Comparison of ENCODE assay signal across 14 cellular contexts in the genomic region with DNA sequence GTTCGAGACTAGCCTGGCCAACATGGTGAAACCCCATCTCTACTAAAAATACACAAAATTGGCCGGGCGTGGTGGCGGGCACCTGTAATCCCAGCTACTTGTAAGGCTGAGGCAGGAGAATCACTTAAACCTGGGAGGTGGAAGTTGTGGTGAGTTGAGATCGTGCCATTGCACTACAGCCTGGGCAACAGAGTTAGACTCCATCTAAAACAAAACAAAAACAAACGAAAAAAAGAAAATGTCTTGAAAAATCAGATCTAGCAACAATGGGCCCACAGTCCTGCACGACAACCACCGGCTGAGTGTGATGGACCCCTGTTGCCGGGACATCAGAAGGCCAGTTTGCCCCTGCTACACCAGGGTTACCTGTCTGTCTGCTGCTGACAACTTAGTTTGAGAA. TPM values are rescaled to one million over a fixed set of nuclear protein-coding genes. Genes with fewer than 3 reads are reported as not detected.
DNase-seq lines count a peak whose midpoint lies in the region; ATAC-seq, FAIRE-seq and TF ChIP-seq lines count a peak whose summit lies in the region.
"Had no signal": no experiment of that assay in that cellular context is flagged by ENCODE, and none has a peak within 500 bp of the region (broad histone marks: within the 10 kb centered on the region; RNA-seq: fewer than 3 reads in every experiment).

No MANE protein-coding gene starts in this region.

- H3K18ac ChIP-seq in H9 (ENCODE audit: insufficient read length, low read depth, low read length) (no peak overlapping the region), H1 (ENCODE audit: extremely low read depth, low read length) (no peak overlapping the region)

- H3K56ac ChIP-seq in H9 (ENCODE audit: insufficient read length, low read depth, low read length) = no peak overlapping the region
- H3K56ac ChIP-seq in H1 (replicated peaks; ENCODE audit: insufficient read length, low read depth, low read length) = no peak overlapping the region

- peaks cover 3% of the 10 kb centered on the region for H3K23me2 ChIP-seq in H9 (ENCODE audit: insufficient read length, low read depth, low read length, poor library complexity, severe bottlenecking)
- peaks cover 2% of the 10 kb centered on the region for H3K23me2 ChIP-seq in H1 (ENCODE audit: low read depth, low read length)

- H3K9ac ChIP-seq in H9 (ENCODE audit: extremely low read depth, insufficient read length, low read length) (no peak overlapping the region), H1 (replicated peaks in 1 of 4; ENCODE audit: extremely low read depth in 1 of 4, low read depth in 3 of 4, low read length in 3 of 4) (no peak overlapping the region)

- H3K79me2 ChIP-seq in H9 (ENCODE audit: insufficient read depth, low read length) = peaks cover under 1% of the 10 kb centered on the region; the same call in 1 of the 2 replicates
- H3K79me2 ChIP-seq in H1 (ENCODE audit: control insufficient read depth in 1 of 2, insufficient read depth in 2 of 2, low read length in 2 of 2) = peaks cover 0 to 13% of the 10 kb centered on the region in 2 experiments; a peak in 2 of 4 replicates

- H4K8ac ChIP-seq in H9 (replicated peaks; ENCODE audit: insufficient read length, low read depth, low read length) (no peak overlapping the region), H1 (ENCODE audit: extremely low read depth, insufficient read depth, low read length) (no peak overlapping the region)

- no peaks in the 10 kb centered on the region for H3K27me3 Mint-ChIP-seq in CD4-positive, alpha-beta T cell
- no peaks in the 10 kb centered on the region for H3K27me3 Mint-ChIP-seq in H9 (ENCODE audit: low read depth)
- H3K27me3 Mint-ChIP-seq in stimulated activated memory B cell treated with anti-CD40 and anti-IgM and Interleukin-4, amounts not matched to agents 10 μg/mL and 1 μg/mL and 100 μg/mL, for 72 hours = no peaks in the 10 kb centered on the region
- H3K27me3 Mint-ChIP-seq: B cell; CD4-positive, alpha-beta memory T cell had no signal

- H3K9me3 Mint-ChIP-seq in CD4-positive, alpha-beta T cell = no peaks in the 10 kb centered on the region
- peaks cover 7 to 10% of the 10 kb centered on the region in 2 experiments for H3K9me3 Mint-ChIP-seq in H9
- no peaks in the 10 kb centered on the region for H3K9me3 Mint-ChIP-seq in stimulated activated memory B cell treated with anti-CD40 and anti-IgM and Interleukin-4, amounts not matched to agents 10 μg/mL and 1 μg/mL and 100 μg/mL, for 72 hours
- H3K9me3 Mint-ChIP-seq: CD4-positive, alpha-beta memory T cell had no signal

- H3K4me3 Mint-ChIP-seq in CD4-positive, alpha-beta T cell = peak overlapping the region; percentile 52
- H3K4me3 Mint-ChIP-seq in H9 = 0 out of 5 replicates have a peak overlapping the region, but pooled peaks of 1 of the 2 experiments have one; percentile 28
- no peak overlapping the region for H3K4me3 Mint-ChIP-seq in stimulated activated memory B cell treated with anti-CD40 and anti-IgM and Interleukin-4, amounts not matched to agents 10 μg/mL and 1 μg/mL and 100 μg/mL, for 72 hours
- H3K4me3 Mint-ChIP-seq: B cell had no signal

- no peak for TF ChIP-seq RAD21 in H1 (IDR thresholded peaks at IDR 0.05 in 1 of 2, conservative IDR thresholded peaks at IDR 0.05 in 1 of 2; ENCODE audit: low read depth in 2 of 2, low read length in 2 of 2)

- H4K91ac ChIP-seq in H9 (ENCODE audit: insufficient read length, low read depth, low read length) = no peak overlapping the region
- H4K91ac ChIP-seq in H1 (replicated peaks; ENCODE audit: insufficient read length, low read length) = no peak overlapping the region

- H3K23ac ChIP-seq in H9 (ENCODE audit: insufficient read length, low read depth, low read length) = no peak overlapping the region
- H3K23ac ChIP-seq in H1 (ENCODE audit: insufficient read length) = no peak overlapping the region

- no peak for TF ChIP-seq EP300 in H1 (IDR thresholded peaks at IDR 0.05; ENCODE audit: borderline replicate concordance in 1 of 2, low read depth in 2 of 2, low read length in 2 of 2)

- H4K5ac ChIP-seq in H9 (ENCODE audit: insufficient read length, low read depth, low read length) = no peak overlapping the region
- no peak overlapping the region for H4K5ac ChIP-seq in H1 (ENCODE audit: insufficient read length, low read depth, low read length)

- CTCF ChIA-PET in CD4-positive, alpha-beta T cell (lab: Charles Lee) = no interaction called here
- CTCF ChIA-PET in H1 (lab: Charles Lee; ENCODE audit: partially characterized antibody) = interaction anchor here (0.6 to 2.0 kb wide), 4 partner anchors 32 to 762 kb away, joined by 3 to 5 read pairs (median 3); no protein-coding TSS in a partner anchor

- H3K27ac ChIP-seq in CD4-positive, alpha-beta T cell (ENCODE audit: low read depth, low read length) = no peak overlapping the region
- no peak overlapping the region for H3K27ac ChIP-seq in H9 (ENCODE audit: insufficient read length, low read depth, low read length)
- H3K27ac ChIP-seq in H1 (ENCODE audit: low read depth, low read length) = no peak overlapping the region

- no peak for DNase-seq in CD4-positive, alpha-beta T cell
- no peak for DNase-seq in H9
- no peak for DNase-seq in H1 (ENCODE audit: low read depth in 1 of 2, low spot score in 2 of 2)
- no peak for DNase-seq in NCI-H1105 treated with DMSO at 0.1 percent for 48 hours (lab: John Stamatoyannopoulos, UW)
- DNase-seq in SIG-M5 treated with dmso at 0.1 percent for 504 hours (lab: John Stamatoyannopoulos, UW; ENCODE audit: unreplicated experiment) = no peak
- DNase-seq: C1 segment of cervical spinal cord; CD4-positive, alpha-beta memory T cell; DMS79 had no signal

- FAIRE-seq in H1 (lab: Jason Lieb, UNC) = no peak
- FAIRE-seq: A204.1, GM12878, GM18507 had no signal

- no peaks in the 10 kb centered on the region for H3K36me3 ChIP-seq in H1 (ENCODE audit: control insufficient read depth in 2 of 4, insufficient read depth in 4 of 4, low read length in 3 of 4)

- POLR2A ChIA-PET in CD4-positive, alpha-beta T cell (lab: Charles Lee) = no interaction called here
- POLR2A ChIA-PET in H1 (lab: Charles Lee; ENCODE audit: partially characterized antibody) = interaction anchor here (1.0 to 2.4 kb wide), 4 partner anchors 9 to 85 kb away, joined by 3 to 14 read pairs (median 4); a partner anchor contains a TSS

- H3K4me3 ChIP-seq in H1 (ENCODE audit: extremely low read depth in 1 of 4, insufficient read depth in 2 of 4, low read depth in 3 of 4, low read length in 4 of 4) = no peak overlapping the region
- H3K4me3 ChIP-seq: GM12878 had no signal

- H3K4me1 ChIP-seq in H9 (ENCODE audit: insufficient read depth, low read length) = peaks cover 2% of the 10 kb centered on the region; the same call in 1 of the 2 replicates
- H3K4me1 ChIP-seq in H1 (replicated peaks in 1 of 4; ENCODE audit: control insufficient read depth in 3 of 4, insufficient read depth in 4 of 4, low read length in 3 of 4) = peaks cover 0 to 10% (median 7%) of the 10 kb centered on the region in 4 experiments; a peak in 5 of 7 replicates

- no peak overlapping the region for H3K14ac ChIP-seq in H9 (ENCODE audit: insufficient read depth, low read length)
- H3K14ac ChIP-seq in H1 (ENCODE audit: insufficient read length) = no peak overlapping the region

- no peak for ATAC-seq in CD4-positive, alpha-beta T cell (ENCODE audit: poor library complexity)
- no peak for ATAC-seq in stimulated activated memory B cell treated with anti-CD40 and anti-IgM and Interleukin-4, amounts not matched to agents 10 μg/mL and 1 μg/mL and 100 μg/mL, for 72 hours
- no peak for ATAC-seq in HG03196 (IDR thresholded peaks at IDR 0.05; ENCODE audit: unreplicated experiment)
- ATAC-seq: GM12878 had no signal

- intact Hi-C loops in CD4-positive, alpha-beta T cell (cut with DNase I, micrococcal nuclease) = no loop called here

- no peak overlapping the region for H3T11ph ChIP-seq in H9 (ENCODE audit: low read length)

- H2BK5ac ChIP-seq in H9 (ENCODE audit: insufficient read length, low read length) = no peak overlapping the region
- H2BK5ac ChIP-seq in H1 (ENCODE audit: low read depth, low read length) = peak overlapping the region; percentile 46; the same call in 1 of the 2 replicates

- no peak overlapping the region for H2AFZ ChIP-seq in H9 (ENCODE audit: low read length)
- H2AFZ ChIP-seq in H1 (ENCODE audit: low read length) = no peak overlapping the region

- no CpG with 5 or more reads among the region's 9 CpGs for WGBS in H9 (ENCODE audit: extremely low coverage, insufficient read length, low lambda C conversion rate)
- WGBS in H1 (ENCODE audit: extremely low coverage in 1 of 2, insufficient coverage in 1 of 2, insufficient read length in 1 of 2, insufficient replicate concordance in 2 of 2, low coverage in 1 of 2, low lambda C conversion rate in 2 of 2, missing lambda C conversion rate in 1 of 2), 2 experiments = 90% methylated on average over 9 of the region's 9 CpGs; no CpG with 5 or more reads in 1 of the 2 experiments

- no peaks in the 10 kb centered on the region for H3K9me3 ChIP-seq in CD4-positive, alpha-beta T cell (ENCODE audit: control insufficient read depth, low read length)
- H3K9me3 ChIP-seq in H9 (ENCODE audit: control insufficient read depth, low read depth, low read length) (no peaks in the 10 kb centered on the region), H1 (ENCODE audit: insufficient read depth in 2 of 2, low read depth in 1 of 2, low read length in 1 of 2) (peaks cover 0 to 2% of the 10 kb centered on the region in 2 experiments; a peak in 1 of 4 replicates)

- no peaks in the 10 kb centered on the region for H3K79me1 ChIP-seq in H9 (ENCODE audit: insufficient read depth, low read depth, low read length, poor library complexity, severe bottlenecking)
- no peaks in the 10 kb centered on the region; the same call in 1 of the 2 replicates for H3K79me1 ChIP-seq in H1 (ENCODE audit: low read depth, low read length)

- no peak overlapping the region for H2AK5ac ChIP-seq in H9 (ENCODE audit: insufficient read length, low read length)
- 0 out of 2 replicates have a peak overlapping the region, but pooled peaks have one; percentile 24 for H2AK5ac ChIP-seq in H1 (ENCODE audit: low read depth, low read length)

- no peak overlapping the region for H2BK120ac ChIP-seq in H9 (ENCODE audit: low read depth, low read length, poor library complexity, severe bottlenecking)
- H2BK120ac ChIP-seq in H1 (replicated peaks; ENCODE audit: low read depth, low read length) = no peak overlapping the region

- no peaks in the 10 kb centered on the region for H3K36me3 Mint-ChIP-seq in CD4-positive, alpha-beta T cell (ENCODE audit: low read depth)
- H3K36me3 Mint-ChIP-seq in H9 (ENCODE audit: insufficient read depth in 1 of 3, low read depth in 3 of 3) = peaks cover 7 to 11% (median 9%) of the 10 kb centered on the region in 3 experiments; a peak in 6 of 7 replicates
- no peaks in the 10 kb centered on the region for H3K36me3 Mint-ChIP-seq in stimulated activated memory B cell treated with anti-CD40 and anti-IgM and Interleukin-4, amounts not matched to agents 10 μg/mL and 1 μg/mL and 100 μg/mL, for 72 hours
- H3K36me3 Mint-ChIP-seq: CD4-positive, alpha-beta memory T cell had no signal

- H3K4me1 Mint-ChIP-seq in CD4-positive, alpha-beta T cell (ENCODE audit: low read depth) = peaks cover 10% of the 10 kb centered on the region
- peaks cover 21 to 31% of the 10 kb centered on the region in 2 experiments for H3K4me1 Mint-ChIP-seq in H9
- peaks cover 15% of the 10 kb centered on the region for H3K4me1 Mint-ChIP-seq in stimulated activated memory B cell treated with anti-CD40 and anti-IgM and Interleukin-4, amounts not matched to agents 10 μg/mL and 1 μg/mL and 100 μg/mL, for 72 hours

- H2BK20ac ChIP-seq in H9 (ENCODE audit: low read depth, low read length, poor library complexity, severe bottlenecking) (no peak overlapping the region), H1 (ENCODE audit: low read length) (peak overlapping the region; percentile 86; the same call in 1 of the 2 replicates)

- H2BK12ac ChIP-seq in H9 (ENCODE audit: insufficient read length, low read depth, low read length) (no peak overlapping the region), H1 (ENCODE audit: low read depth, low read length) (0 out of 2 replicates have a peak overlapping the region, but pooled peaks have one; percentile 2)

- no peak for TF ChIP-seq CTCF in CD4-positive, alpha-beta T cell (IDR thresholded peaks at IDR 0.05)
- TF ChIP-seq CTCF in H9 (conservative IDR thresholded peaks at IDR 0.05) = no peak
- TF ChIP-seq CTCF in H1 (IDR thresholded peaks at IDR 0.05; ENCODE audit: control extremely low read depth in 1 of 3, insufficient read depth in 1 of 3, low read depth in 1 of 3, low read length in 3 of 3) = no peak

- H2BK15ac ChIP-seq in H9 (ENCODE audit: low read depth, low read length) (no peak overlapping the region), H1 (ENCODE audit: low read length) (peak overlapping the region; percentile 53; the same call in 1 of the 2 replicates)

- no peak overlapping the region for H3K4me2 ChIP-seq in H9 (ENCODE audit: insufficient read depth, insufficient read length, low read length)
- no peak overlapping the region for H3K4me2 ChIP-seq in H1 (ENCODE audit: insufficient read depth in 1 of 2, low read depth in 2 of 2, low read length in 2 of 2)

- no peak overlapping the region for H3K27ac Mint-ChIP-seq in CD4-positive, alpha-beta T cell
- H3K27ac Mint-ChIP-seq in H9 = peak overlapping the region in 2 of 3 experiments; percentile 44 to 76; a peak in 3 of 7 replicates
- H3K27ac Mint-ChIP-seq in stimulated activated memory B cell treated with anti-CD40 and anti-IgM and Interleukin-4, amounts not matched to agents 10 μg/mL and 1 μg/mL and 100 μg/mL, for 72 hours = peak overlapping the region; percentile 46
- H3K27ac Mint-ChIP-seq: CD4-positive, alpha-beta memory T cell had no signal

- H4K20me1 ChIP-seq in H9 (ENCODE audit: control insufficient read depth, insufficient read depth, insufficient read length) (no peaks in the 10 kb centered on the region), H1 (replicated peaks in 1 of 2; ENCODE audit: control insufficient read depth in 1 of 2, insufficient read depth in 2 of 2, low read length in 2 of 2) (no peaks in the 10 kb centered on the region)

- no peak overlapping the region for H3K4ac ChIP-seq in H9 (ENCODE audit: low read depth, low read length)
- H3K4ac ChIP-seq in H1 (replicated peaks; ENCODE audit: insufficient read length, low read depth, low read length) = no peak overlapping the region

- H3K27me3 ChIP-seq in CD4-positive, alpha-beta T cell (ENCODE audit: control insufficient read depth, insufficient read depth, low read length) = no peaks in the 10 kb centered on the region
- H3K27me3 ChIP-seq in H9 (ENCODE audit: insufficient read depth, low read length) = no peaks in the 10 kb centered on the region
- H3K27me3 ChIP-seq in H1 (replicated peaks in 1 of 4; ENCODE audit: control insufficient read depth in 3 of 4, extremely low read depth in 1 of 4, insufficient read depth in 3 of 4, low read length in 3 of 4) = no peaks in the 10 kb centered on the region

- no peak for TF ChIP-seq POLR2A in H1 (IDR thresholded peaks at IDR 0.05; ENCODE audit: control extremely low read depth in 1 of 2, low read depth in 2 of 2, low read length in 2 of 2)

RNA-seq across cellular contexts. Expression of a gene that starts 3.9 kb away (rescaled TPM):
- 1 to 10 TPM; 1.3 to 1.5 TPM for total RNA-seq in CD4-positive, alpha-beta T cell
- 55.7 and 57.6 TPM in 2 replicates for total RNA-seq in H9 (2021)
- 96.0 and 96.9 TPM in 2 replicates for total RNA-seq in H1 (2021; fragmentation: NEBNext Ultra II Directional; extraction: Animal tissue kit (Norgen Biotek cat#: 25700))
- polyA plus RNA-seq in H1 (2011; rRNA removed) = 47.9 and 58.2 TPM in 2 replicates
- 78.9 TPM for polyA plus RNA-seq in H1 (2011; cell fraction: cytosol; rRNA removed)
- polyA plus RNA-seq in H1 (2011; cell fraction: nucleus; rRNA removed) = 19.3 TPM
- polyA plus RNA-seq in H1 (2012, experiment 1 of 2) = 71.5 to 77.9 TPM (median 76.5 TPM) in 4 replicates
- 74.2 TPM for polyA plus RNA-seq in H1 (2012, experiment 2 of 2)
- 71.5 TPM for polyA plus RNA-seq in H1 (2013, experiment 1 of 2)
- polyA plus RNA-seq in H1 (2013, experiment 2 of 2) = 71.5 TPM
- polyA minus RNA-seq in H1 (2011; rRNA and poly(A)+ RNA removed) = 29.7 and 43.5 TPM in 2 replicates
- polyA minus RNA-seq in H1 (2011; cell fraction: cytosol; rRNA and poly(A)+ RNA removed) = 27.9 TPM
- 24.2 TPM for polyA minus RNA-seq in H1 (2011; cell fraction: nucleus; rRNA and poly(A)+ RNA removed)

Comparison
In these comparisons a context has a peak if more than half of its experiments do, and no peak if none do; other contexts are left out.
1. RNA of a gene that starts 3.9 kb away (total RNA-seq): 96.0 to 96.9 TPM in H1 and 55.7 to 57.6 TPM in H9; 1.3 to 1.5 TPM in CD4-positive, alpha-beta T cell; every median in the first group is over 10 times any median in the second.